ENCODE assay signal across 1 cellular context in genomic region chr7:142669074-142669654, GRCh38.
TF ChIP-seq lines count a peak whose summit lies in the region.

No MANE protein-coding gene starts in this region.

TF ChIP-seq in GM23338, 12 proteins besides CTCF, POLR2A, EP300 and RAD21 (continued from another document):
- TF ChIP-seq REST (IDR thresholded peaks at IDR 0.05; ENCODE audit: unreplicated experiment) = no peak
- no peak for TF ChIP-seq ETS1 (IDR thresholded peaks at IDR 0.05)
- no peak for TF ChIP-seq EZH2phosphoT487 (IDR thresholded peaks at IDR 0.05; ENCODE audit: unreplicated experiment)
- no peak for TF ChIP-seq STAT1 (IDR thresholded peaks at IDR 0.05; ENCODE audit: unreplicated experiment)
- TF ChIP-seq POLR2AphosphoS5 (IDR thresholded peaks at IDR 0.05; ENCODE audit: low read depth) = no peak
TF ChIP-seq in GM23338: peak in this region for 0.
